ENCODE assay signal across 29 cellular contexts in the genomic region with DNA sequence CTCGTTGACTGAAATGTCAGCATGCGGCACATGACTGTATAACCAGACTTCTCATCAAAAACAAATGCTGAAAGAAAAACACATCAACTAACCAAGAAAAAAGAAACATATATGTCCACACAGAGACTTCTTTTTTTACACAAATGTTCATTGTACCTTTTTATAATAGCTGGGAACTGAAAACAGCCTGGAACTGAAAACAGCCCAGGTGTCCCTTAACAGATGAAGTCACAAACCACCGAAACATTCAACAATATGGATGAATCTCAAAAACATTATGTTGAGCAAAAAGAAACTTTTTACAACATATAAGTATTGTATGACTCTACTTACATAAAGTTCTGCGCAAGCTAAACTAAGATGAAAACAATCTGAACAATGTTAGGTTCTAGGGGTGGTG.
"Had no signal": no experiment of that assay in that cellular context is flagged by ENCODE, and none has a peak within 500 bp of the region (broad histone marks: within the 10 kb centered on the region; RNA-seq: fewer than 3 reads in every experiment).

No MANE protein-coding gene starts in this region.

- H3K27me3 Mint-ChIP-seq: naive thymus-derived CD8-positive, alpha-beta T cell; stimulated activated naive CD8-positive, alpha-beta T cell treated with anti-CD3 and anti-CD28 coated beads, Interleukin-15, Interleukin-2, amounts not matched to agents 100 ng/mL and 50 ng/mL, for 24 hours had no signal

- H3K36me3 Mint-ChIP-seq: stimulated activated effector memory CD8-positive, alpha-beta T cell treated with anti-CD3 and anti-CD28 coated beads, Interleukin-12 subunit alpha, Interleukin-12 subunit beta, amount 100 ng/mL, for 72 hours had no signal

- DNase-seq: immature natural killer cell; kidney; left colon; left lung; lower lobe of right lung; mammary epithelial cell; mesenchymal stem cell; naive thymus-derived CD8-positive, alpha-beta T cell; nucleus accumbens; pancreas; posterior cingulate gyrus; retina; right cardiac atrium; sigmoid colon; small intestine; spleen; stimulated activated CD4-positive, alpha-beta T cell treated with anti-CD3 and anti-CD28 coated beads, Interleukin-4, amount 100 ng/mL, for 24 hours; stimulated activated naive CD4-positive, alpha-beta T cell; tibial artery; trophoblast cell; upper lobe of right lung had no signal

- H3K36me3 ChIP-seq: left lung, lower lobe of right lung, pancreas, prostate gland, sigmoid colon, suprapubic skin, thoracic aorta, upper lobe of right lung had no signal

- H3K27ac Mint-ChIP-seq: immature natural killer cell; naive thymus-derived CD8-positive, alpha-beta T cell; nephron; stimulated activated effector memory CD8-positive, alpha-beta T cell treated with anti-CD3 and anti-CD28 coated beads, Interleukin-12 subunit alpha, Interleukin-12 subunit beta, amount 100 ng/mL, for 72 hours; stimulated activated naive CD8-positive, alpha-beta T cell treated with anti-CD3 and anti-CD28 coated beads, Interleukin-15, Interleukin-2, amounts not matched to agents 100 ng/mL and 50 ng/mL, for 24 hours had no signal

- H3K9me3 ChIP-seq: pancreas, prostate gland, sigmoid colon, suprapubic skin, thoracic aorta, tibial artery had no signal

- H3K27ac ChIP-seq: left lung, lower lobe of right lung, pancreas, prostate gland, sigmoid colon, suprapubic skin, thoracic aorta, tibial artery, upper lobe of right lung had no signal

- FAIRE-seq: kidney, pancreas, small intestine, urothelium cell line had no signal

- H3K4me3 ChIP-seq: left lung, lower lobe of right lung, pancreas, prostate gland, sigmoid colon, spleen, suprapubic skin, thoracic aorta, tibial artery, upper lobe of right lung had no signal

- H3K27me3 ChIP-seq: left lung, pancreas, sigmoid colon, spleen, suprapubic skin, tibial artery, upper lobe of right lung had no signal

- H3K4me3 Mint-ChIP-seq: immature natural killer cell; nephron; neural crest cell; stimulated activated effector memory CD8-positive, alpha-beta T cell treated with anti-CD3 and anti-CD28 coated beads, Interleukin-12 subunit alpha, Interleukin-12 subunit beta, amount 100 ng/mL, for 72 hours; stimulated activated naive CD8-positive, alpha-beta T cell treated with anti-CD3 and anti-CD28 coated beads, Interleukin-15, Interleukin-2, amounts not matched to agents 100 ng/mL and 50 ng/mL, for 24 hours had no signal

- H3K4me1 ChIP-seq: prostate gland, upper lobe of right lung had no signal
